Comparison of ENCODE assay signal across 1 cellular context in the genomic region with DNA sequence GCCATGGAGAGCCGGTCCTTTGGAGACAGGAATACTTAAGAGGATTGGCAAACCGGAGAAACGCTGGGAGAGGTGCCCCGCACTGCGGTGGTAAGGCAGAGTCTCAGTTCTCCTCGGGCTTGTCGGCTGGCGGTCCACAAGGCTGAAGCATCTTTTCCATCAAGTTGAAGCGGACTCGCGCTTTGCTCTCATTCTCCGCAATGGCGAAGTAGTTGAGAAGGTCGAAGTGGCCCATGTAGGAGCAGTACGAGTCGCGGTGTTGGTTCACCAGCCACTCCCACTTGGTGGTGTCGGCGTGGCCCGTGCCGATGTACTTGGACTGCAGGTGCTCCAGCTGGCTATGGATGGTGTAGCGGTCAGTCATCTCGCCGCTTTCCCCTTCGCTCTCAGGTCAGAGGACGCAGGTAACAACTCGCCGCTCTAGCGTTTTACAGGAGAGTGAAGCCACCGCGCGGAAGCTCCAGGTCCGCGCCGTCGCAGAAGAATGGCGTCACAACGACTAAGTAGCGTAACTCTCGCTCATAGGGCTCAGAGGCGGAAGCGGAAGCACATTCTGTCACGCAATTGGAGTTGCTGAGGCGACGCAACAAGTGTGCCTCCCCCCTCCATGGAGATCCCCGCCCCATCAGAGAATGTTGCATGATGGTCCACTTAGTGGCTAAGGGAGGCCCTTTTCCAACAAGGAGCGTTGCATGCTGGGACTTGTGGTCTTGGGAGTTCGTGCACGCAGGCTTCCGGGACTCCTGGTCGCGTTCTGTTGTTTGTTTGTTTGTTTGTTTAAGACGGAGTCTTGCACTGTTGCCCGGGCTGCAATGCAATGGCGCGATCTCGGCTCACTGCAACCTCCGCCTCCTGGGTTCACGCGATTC.
TF ChIP-seq lines count a peak whose summit lies in the region.

A gene (minus strand): TSS at position 440 of the 869 bp plus-strand sequence. CDS start 76 bp downstream, at position 364.

TF ChIP-seq in K562, 482 proteins besides CTCF, POLR2A, EP300 and RAD21 (continued from another document and continues in another):
- TF ChIP-seq CEBPG (CRISPR knock-in tag; IDR thresholded peaks at IDR 0.05) (peak; percentile 85), CEBPG (tag; conservative IDR thresholded peaks at IDR 0.05 in 1 of 2, IDR thresholded peaks at IDR 0.05 in 1 of 2) (peak; percentile 65 to 74), NR1H2 (CRISPR knock-in tag; IDR thresholded peaks at IDR 0.05) (0 out of 2 replicates have a peak, but pooled peaks have one; percentile 84), ZNF239 (CRISPR knock-in tag; IDR thresholded peaks at IDR 0.05) (no peak), ZFP1 (CRISPR knock-in tag; IDR thresholded peaks at IDR 0.05) (no peak), PYGO2 (tag; IDR thresholded peaks at IDR 0.05) (no peak), MCM5 (IDR thresholded peaks at IDR 0.05; ENCODE audit: low read depth) (no peak), CC2D1A (IDR thresholded peaks at IDR 0.05) (peak; percentile 79), SMARCE1 (IDR thresholded peaks at IDR 0.05) (no peak), ELF4 (CRISPR knock-in tag; IDR thresholded peaks at IDR 0.05) (0 out of 2 replicates have a peak, but pooled peaks have one; percentile 77), GABPB2 (CRISPR knock-in tag; conservative IDR thresholded peaks at IDR 0.05) (no peak), ZNF174 (CRISPR knock-in tag; IDR thresholded peaks at IDR 0.05) (no peak), ELF2 (CRISPR knock-in tag; IDR thresholded peaks at IDR 0.05) (peak; percentile 100), ZNF76 (CRISPR knock-in tag; IDR thresholded peaks at IDR 0.05; ENCODE audit: borderline replicate concordance) (no peak), ZNF717 (CRISPR knock-in tag; IDR thresholded peaks at IDR 0.05) (no peak), RBM15 (IDR thresholded peaks at IDR 0.05; ENCODE audit: insufficient read depth, low read length) (no peak), NCOA6 (IDR thresholded peaks at IDR 0.05) (no peak), CCAR2 (IDR thresholded peaks at IDR 0.05; ENCODE audit: low read depth, low read length) (0 out of 2 replicates have a peak, but pooled peaks have one; percentile 19), ZNF77 (CRISPR knock-in tag; IDR thresholded peaks at IDR 0.05) (no peak), BDP1 (IDR thresholded peaks at IDR 0.05; ENCODE audit: insufficient read depth, insufficient read length) (no peak), FUS (optimal IDR thresholded peaks at IDR 0.05; ENCODE audit: low read depth, low read length) (no peak), CBFA2T3 (IDR thresholded peaks at IDR 0.05) (no peak), SIRT6 (IDR thresholded peaks at IDR 0.05; ENCODE audit: low read depth, low read length) (no peak), ZNF551 (CRISPR knock-in tag; IDR thresholded peaks at IDR 0.05) (no peak), ZNF644 (tag; IDR thresholded peaks at IDR 0.05; ENCODE audit: low read depth) (no peak; the same call in 1 of the 2 replicates), RBM17 (IDR thresholded peaks at IDR 0.05; ENCODE audit: borderline replicate concordance, low read depth, low read length) (no peak), XRCC4 (IDR thresholded peaks at IDR 0.05; ENCODE audit: extremely low read depth, insufficient read depth, insufficient read length) (no peak), MTA2 (IDR thresholded peaks at IDR 0.05; ENCODE audit: low read depth) (no peak), NFE2 (IDR thresholded peaks at IDR 0.05; ENCODE audit: low read depth) (peak; percentile 32; the same call in 1 of the 2 replicates), SMAD1 (IDR thresholded peaks at IDR 0.05; ENCODE audit: low read depth, low read length, partially characterized antibody) (peak; percentile 57)
- TF ChIP-seq, protein P1, sequence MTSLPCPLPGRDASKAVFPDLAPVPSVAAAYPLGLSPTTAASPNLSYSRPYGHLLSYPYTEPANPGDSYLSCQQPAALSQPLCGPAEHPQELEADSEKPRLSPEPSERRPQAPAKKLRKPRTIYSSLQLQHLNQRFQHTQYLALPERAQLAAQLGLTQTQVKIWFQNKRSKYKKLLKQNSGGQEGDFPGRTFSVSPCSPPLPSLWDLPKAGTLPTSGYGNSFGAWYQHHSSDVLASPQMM (CRISPR knock-in tag; IDR thresholded peaks at IDR 0.05) = no peak
- TF ChIP-seq, protein P2, sequence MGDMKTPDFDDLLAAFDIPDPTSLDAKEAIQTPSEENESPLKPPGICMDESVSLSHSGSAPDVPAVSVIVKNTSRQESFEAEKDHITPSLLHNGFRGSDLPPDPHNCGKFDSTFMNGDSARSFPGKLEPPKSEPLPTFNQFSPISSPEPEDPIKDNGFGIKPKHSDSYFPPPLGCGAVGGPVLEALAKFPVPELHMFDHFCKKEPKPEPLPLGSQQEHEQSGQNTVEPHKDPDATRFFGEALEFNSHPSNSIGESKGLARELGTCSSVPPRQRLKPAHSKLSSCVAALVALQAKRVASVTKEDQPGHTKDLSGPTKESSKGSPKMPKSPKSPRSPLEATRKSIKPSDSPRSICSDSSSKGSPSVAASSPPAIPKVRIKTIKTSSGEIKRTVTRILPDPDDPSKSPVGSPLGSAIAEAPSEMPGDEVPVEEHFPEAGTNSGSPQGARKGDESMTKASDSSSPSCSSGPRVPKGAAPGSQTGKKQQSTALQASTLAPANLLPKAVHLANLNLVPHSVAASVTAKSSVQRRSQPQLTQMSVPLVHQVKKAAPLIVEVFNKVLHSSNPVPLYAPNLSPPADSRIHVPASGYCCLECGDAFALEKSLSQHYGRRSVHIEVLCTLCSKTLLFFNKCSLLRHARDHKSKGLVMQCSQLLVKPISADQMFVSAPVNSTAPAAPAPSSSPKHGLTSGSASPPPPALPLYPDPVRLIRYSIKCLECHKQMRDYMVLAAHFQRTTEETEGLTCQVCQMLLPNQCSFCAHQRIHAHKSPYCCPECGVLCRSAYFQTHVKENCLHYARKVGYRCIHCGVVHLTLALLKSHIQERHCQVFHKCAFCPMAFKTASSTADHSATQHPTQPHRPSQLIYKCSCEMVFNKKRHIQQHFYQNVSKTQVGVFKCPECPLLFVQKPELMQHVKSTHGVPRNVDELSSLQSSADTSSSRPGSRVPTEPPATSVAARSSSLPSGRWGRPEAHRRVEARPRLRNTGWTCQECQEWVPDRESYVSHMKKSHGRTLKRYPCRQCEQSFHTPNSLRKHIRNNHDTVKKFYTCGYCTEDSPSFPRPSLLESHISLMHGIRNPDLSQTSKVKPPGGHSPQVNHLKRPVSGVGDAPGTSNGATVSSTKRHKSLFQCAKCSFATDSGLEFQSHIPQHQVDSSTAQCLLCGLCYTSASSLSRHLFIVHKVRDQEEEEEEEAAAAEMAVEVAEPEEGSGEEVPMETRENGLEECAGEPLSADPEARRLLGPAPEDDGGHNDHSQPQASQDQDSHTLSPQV (IDR thresholded peaks at IDR 0.05) = no peak
- TF ChIP-seq, protein P3, sequence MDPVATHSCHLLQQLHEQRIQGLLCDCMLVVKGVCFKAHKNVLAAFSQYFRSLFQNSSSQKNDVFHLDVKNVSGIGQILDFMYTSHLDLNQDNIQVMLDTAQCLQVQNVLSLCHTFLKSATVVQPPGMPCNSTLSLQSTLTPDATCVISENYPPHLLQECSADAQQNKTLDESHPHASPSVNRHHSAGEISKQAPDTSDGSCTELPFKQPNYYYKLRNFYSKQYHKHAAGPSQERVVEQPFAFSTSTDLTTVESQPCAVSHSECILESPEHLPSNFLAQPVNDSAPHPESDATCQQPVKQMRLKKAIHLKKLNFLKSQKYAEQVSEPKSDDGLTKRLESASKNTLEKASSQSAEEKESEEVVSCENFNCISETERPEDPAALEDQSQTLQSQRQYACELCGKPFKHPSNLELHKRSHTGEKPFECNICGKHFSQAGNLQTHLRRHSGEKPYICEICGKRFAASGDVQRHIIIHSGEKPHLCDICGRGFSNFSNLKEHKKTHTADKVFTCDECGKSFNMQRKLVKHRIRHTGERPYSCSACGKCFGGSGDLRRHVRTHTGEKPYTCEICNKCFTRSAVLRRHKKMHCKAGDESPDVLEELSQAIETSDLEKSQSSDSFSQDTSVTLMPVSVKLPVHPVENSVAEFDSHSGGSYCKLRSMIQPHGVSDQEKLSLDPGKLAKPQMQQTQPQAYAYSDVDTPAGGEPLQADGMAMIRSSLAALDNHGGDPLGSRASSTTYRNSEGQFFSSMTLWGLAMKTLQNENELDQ (CRISPR knock-in tag; IDR thresholded peaks at IDR 0.05; ENCODE audit: borderline replicate concordance) = no peak
- TF ChIP-seq, protein P4, sequence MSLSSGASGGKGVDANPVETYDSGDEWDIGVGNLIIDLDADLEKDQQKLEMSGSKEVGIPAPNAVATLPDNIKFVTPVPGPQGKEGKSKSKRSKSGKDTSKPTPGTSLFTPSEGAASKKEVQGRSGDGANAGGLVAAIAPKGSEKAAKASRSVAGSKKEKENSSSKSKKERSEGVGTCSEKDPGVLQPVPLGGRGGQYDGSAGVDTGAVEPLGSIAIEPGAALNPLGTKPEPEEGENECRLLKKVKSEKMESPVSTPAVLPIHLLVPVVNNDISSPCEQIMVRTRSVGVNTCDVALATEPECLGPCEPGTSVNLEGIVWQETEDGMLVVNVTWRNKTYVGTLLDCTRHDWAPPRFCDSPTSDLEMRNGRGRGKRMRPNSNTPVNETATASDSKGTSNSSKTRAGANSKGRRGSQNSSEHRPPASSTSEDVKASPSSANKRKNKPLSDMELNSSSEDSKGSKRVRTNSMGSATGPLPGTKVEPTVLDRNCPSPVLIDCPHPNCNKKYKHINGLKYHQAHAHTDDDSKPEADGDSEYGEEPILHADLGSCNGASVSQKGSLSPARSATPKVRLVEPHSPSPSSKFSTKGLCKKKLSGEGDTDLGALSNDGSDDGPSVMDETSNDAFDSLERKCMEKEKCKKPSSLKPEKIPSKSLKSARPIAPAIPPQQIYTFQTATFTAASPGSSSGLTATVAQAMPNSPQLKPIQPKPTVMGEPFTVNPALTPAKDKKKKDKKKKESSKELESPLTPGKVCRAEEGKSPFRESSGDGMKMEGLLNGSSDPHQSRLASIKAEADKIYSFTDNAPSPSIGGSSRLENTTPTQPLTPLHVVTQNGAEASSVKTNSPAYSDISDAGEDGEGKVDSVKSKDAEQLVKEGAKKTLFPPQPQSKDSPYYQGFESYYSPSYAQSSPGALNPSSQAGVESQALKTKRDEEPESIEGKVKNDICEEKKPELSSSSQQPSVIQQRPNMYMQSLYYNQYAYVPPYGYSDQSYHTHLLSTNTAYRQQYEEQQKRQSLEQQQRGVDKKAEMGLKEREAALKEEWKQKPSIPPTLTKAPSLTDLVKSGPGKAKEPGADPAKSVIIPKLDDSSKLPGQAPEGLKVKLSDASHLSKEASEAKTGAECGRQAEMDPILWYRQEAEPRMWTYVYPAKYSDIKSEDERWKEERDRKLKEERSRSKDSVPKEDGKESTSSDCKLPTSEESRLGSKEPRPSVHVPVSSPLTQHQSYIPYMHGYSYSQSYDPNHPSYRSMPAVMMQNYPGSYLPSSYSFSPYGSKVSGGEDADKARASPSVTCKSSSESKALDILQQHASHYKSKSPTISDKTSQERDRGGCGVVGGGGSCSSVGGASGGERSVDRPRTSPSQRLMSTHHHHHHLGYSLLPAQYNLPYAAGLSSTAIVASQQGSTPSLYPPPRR (CRISPR knock-in tag; IDR thresholded peaks at IDR 0.05; ENCODE audit: borderline replicate concordance) = peak; percentile 92; the same call in 1 of the 2 replicates
- TF ChIP-seq, protein P5, sequence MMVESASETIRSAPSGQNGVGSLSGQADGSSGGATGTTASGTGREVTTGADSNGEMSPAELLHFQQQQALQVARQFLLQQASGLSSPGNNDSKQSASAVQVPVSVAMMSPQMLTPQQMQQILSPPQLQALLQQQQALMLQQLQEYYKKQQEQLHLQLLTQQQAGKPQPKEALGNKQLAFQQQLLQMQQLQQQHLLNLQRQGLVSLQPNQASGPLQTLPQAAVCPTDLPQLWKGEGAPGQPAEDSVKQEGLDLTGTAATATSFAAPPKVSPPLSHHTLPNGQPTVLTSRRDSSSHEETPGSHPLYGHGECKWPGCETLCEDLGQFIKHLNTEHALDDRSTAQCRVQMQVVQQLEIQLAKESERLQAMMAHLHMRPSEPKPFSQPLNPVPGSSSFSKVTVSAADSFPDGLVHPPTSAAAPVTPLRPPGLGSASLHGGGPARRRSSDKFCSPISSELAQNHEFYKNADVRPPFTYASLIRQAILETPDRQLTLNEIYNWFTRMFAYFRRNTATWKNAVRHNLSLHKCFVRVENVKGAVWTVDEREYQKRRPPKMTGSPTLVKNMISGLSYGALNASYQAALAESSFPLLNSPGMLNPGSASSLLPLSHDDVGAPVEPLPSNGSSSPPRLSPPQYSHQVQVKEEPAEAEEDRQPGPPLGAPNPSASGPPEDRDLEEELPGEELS (CRISPR knock-in tag; IDR thresholded peaks at IDR 0.05; ENCODE audit: borderline replicate concordance) = peak; percentile 70
- TF ChIP-seq, protein P6, sequence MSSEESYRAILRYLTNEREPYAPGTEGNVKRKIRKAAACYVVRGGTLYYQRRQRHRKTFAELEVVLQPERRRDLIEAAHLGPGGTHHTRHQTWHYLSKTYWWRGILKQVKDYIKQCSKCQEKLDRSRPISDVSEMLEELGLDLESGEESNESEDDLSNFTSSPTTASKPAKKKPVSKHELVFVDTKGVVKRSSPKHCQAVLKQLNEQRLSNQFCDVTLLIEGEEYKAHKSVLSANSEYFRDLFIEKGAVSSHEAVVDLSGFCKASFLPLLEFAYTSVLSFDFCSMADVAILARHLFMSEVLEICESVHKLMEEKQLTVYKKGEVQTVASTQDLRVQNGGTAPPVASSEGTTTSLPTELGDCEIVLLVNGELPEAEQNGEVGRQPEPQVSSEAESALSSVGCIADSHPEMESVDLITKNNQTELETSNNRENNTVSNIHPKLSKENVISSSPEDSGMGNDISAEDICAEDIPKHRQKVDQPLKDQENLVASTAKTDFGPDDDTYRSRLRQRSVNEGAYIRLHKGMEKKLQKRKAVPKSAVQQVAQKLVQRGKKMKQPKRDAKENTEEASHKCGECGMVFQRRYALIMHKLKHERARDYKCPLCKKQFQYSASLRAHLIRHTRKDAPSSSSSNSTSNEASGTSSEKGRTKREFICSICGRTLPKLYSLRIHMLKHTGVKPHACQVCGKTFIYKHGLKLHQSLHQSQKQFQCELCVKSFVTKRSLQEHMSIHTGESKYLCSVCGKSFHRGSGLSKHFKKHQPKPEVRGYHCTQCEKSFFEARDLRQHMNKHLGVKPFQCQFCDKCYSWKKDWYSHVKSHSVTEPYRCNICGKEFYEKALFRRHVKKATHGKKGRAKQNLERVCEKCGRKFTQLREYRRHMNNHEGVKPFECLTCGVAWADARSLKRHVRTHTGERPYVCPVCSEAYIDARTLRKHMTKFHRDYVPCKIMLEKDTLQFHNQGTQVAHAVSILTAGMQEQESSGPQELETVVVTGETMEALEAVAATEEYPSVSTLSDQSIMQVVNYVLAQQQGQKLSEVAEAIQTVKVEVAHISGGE (CRISPR knock-in tag; IDR thresholded peaks at IDR 0.05) = peak in 1 of 3 experiments; percentile 75; a peak in 2 of 6 replicates
- TF ChIP-seq, protein P7, sequence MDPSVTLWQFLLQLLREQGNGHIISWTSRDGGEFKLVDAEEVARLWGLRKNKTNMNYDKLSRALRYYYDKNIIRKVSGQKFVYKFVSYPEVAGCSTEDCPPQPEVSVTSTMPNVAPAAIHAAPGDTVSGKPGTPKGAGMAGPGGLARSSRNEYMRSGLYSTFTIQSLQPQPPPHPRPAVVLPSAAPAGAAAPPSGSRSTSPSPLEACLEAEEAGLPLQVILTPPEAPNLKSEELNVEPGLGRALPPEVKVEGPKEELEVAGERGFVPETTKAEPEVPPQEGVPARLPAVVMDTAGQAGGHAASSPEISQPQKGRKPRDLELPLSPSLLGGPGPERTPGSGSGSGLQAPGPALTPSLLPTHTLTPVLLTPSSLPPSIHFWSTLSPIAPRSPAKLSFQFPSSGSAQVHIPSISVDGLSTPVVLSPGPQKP (CRISPR knock-in tag; IDR thresholded peaks at IDR 0.05) = no peak
- TF ChIP-seq, protein P8, sequence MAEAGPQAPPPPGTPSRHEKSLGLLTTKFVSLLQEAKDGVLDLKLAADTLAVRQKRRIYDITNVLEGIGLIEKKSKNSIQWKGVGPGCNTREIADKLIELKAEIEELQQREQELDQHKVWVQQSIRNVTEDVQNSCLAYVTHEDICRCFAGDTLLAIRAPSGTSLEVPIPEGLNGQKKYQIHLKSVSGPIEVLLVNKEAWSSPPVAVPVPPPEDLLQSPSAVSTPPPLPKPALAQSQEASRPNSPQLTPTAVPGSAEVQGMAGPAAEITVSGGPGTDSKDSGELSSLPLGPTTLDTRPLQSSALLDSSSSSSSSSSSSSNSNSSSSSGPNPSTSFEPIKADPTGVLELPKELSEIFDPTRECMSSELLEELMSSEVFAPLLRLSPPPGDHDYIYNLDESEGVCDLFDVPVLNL (CRISPR knock-in tag; IDR thresholded peaks at IDR 0.05; ENCODE audit: low read depth) = no peak
